Comparison of ENCODE assay signal across 8 cellular contexts in the genomic region with DNA sequence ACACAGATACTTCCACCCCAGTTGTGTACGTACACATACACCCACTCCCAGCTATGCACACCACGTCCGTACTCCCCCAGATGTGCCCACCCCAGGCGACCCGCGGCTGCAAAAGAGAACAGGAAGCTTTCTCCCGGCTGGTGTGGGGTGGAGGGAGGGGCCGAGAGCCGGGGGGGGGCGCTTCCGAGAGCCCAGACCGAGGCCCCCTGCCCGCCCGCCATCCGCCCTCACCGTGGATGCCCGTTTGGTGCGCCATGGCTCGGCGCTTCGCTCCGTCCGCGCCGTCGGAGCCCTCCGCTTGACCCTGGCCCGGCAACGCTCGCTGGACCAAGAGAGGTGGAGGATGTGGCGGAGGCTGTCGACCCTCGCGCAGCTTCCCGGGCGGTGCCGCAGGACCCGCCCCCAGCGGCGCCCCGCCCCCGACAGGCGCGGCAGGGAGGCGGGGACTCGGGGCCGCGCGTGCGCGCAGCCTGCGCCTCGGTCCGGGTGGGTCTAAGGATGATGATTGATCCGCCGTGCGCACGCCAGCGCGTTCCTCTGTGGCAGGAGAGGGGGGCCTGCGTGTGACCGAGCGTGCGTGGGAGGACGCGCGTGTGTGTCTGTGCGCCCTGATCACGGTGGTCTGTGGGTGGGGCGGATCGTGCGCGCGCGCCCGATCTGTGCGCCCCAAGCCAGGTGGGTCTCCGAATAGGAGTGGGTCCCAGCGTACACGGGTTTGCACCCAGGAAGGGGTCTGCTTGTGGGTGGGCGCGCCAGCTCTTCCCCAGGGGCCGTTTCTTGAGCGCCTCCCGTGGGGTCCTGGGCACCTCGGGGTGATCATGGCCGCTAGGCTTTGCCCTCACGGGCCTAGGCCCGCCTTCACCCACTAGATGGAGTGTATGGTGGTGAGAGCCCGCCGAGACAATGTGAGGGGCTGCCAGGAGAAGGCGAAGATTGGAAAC. TPM values are rescaled to one million over a fixed set of nuclear protein-coding genes. Genes with fewer than 3 reads are reported as not detected.
DNase-seq lines count a peak whose midpoint lies in the region; ATAC-seq and TF ChIP-seq lines count a peak whose summit lies in the region.

A gene (minus strand): TSS at position 398 of the 941 bp plus-strand sequence. CDS start 142 bp downstream, at position 256.

- H3K4me3 Mint-ChIP-seq in activated naive CD4-positive, alpha-beta T cell treated with anti-CD3 and anti-CD28 coated beads for 36 hours: peak within 1 kb of the TSS; percentile 92

- H4K20me1 ChIP-seq in DOHH2 (ENCODE audit: control insufficient read depth, insufficient read depth, low read depth, low read length): no peaks in the 10 kb centered on the region; the same call in 1 of the 2 replicates

- H3K4me1 ChIP-seq in DOHH2 (ENCODE audit: control insufficient read depth, low read length) (peaks cover 30% of the 10 kb centered on the region), suprapubic skin (peaks cover 55% of the 10 kb centered on the region)

- peak within 1 kb of the TSS; percentile 55 for H3K27ac ChIP-seq in DOHH2 (ENCODE audit: low read depth, low read length)
- H3K27ac ChIP-seq in suprapubic skin: peak within 1 kb of the TSS; percentile 89

- peak in 1 of 2 donors; percentile 43 for TF ChIP-seq POLR2A in suprapubic skin (IDR thresholded peaks at IDR 0.05)

- peak within 1 kb of the TSS; percentile 98 for H3K27ac Mint-ChIP-seq in activated naive CD4-positive, alpha-beta T cell treated with anti-CD3 and anti-CD28 coated beads for 36 hours

- peak within 1 kb of the TSS; percentile 85 for H3K4me3 ChIP-seq in DOHH2 (ENCODE audit: low read length)
- H3K4me3 ChIP-seq in suprapubic skin: peak within 1 kb of the TSS; percentile 78

- H3K27me3 Mint-ChIP-seq in activated naive CD4-positive, alpha-beta T cell treated with anti-CD3 and anti-CD28 coated beads for 36 hours (ENCODE audit: low read depth): no peaks in the 10 kb centered on the region

- no peaks in the 10 kb centered on the region for H3K9me3 ChIP-seq in DOHH2 (ENCODE audit: control insufficient read depth, insufficient read depth, low read length)
- no peaks in the 10 kb centered on the region for H3K9me3 ChIP-seq in suprapubic skin

- TF ChIP-seq CTCF in DOHH2 (IDR thresholded peaks at IDR 0.05; ENCODE audit: low read depth, low read length, poor library complexity, severe bottlenecking) (peak; percentile 64), suprapubic skin (IDR thresholded peaks at IDR 0.05) (no peak)

- H3K9me3 Mint-ChIP-seq in activated naive CD4-positive, alpha-beta T cell treated with anti-CD3 and anti-CD28 coated beads for 36 hours: peaks cover 9% of the 10 kb centered on the region

- H3K36me3 Mint-ChIP-seq in activated naive CD4-positive, alpha-beta T cell treated with anti-CD3 and anti-CD28 coated beads for 36 hours (ENCODE audit: low read depth): peaks cover 43% of the 10 kb centered on the region

- no peaks in the 10 kb centered on the region for H3K9me2 ChIP-seq in DOHH2 (replicated peaks; ENCODE audit: control insufficient read depth, low read length)

- intact Hi-C loops in activated naive CD4-positive, alpha-beta T cell treated with anti-CD3 and anti-CD28 coated beads for 36 hours (cut with micrococcal nuclease): loop anchor here (1.0 kb wide), 1 partner anchor 41 kb away; a partner anchor contains a TSS

- peaks cover 44% of the 10 kb centered on the region for H3K79me2 ChIP-seq in DOHH2 (ENCODE audit: control insufficient read depth, low read length)

- H3K4me1 Mint-ChIP-seq in activated naive CD4-positive, alpha-beta T cell treated with anti-CD3 and anti-CD28 coated beads for 36 hours (ENCODE audit: low read depth): peaks cover 75% of the 10 kb centered on the region

- peak; percentile 99 for DNase-seq in HuH-7 (ENCODE audit: low spot score)
- peak; percentile 75 for DNase-seq in SK-N-DZ (ENCODE audit: low spot score)
- DNase-seq in activated naive CD4-positive, alpha-beta T cell treated with anti-CD3 and anti-CD28 coated beads for 36 hours: peak; percentile 83
- peak; percentile 96 for DNase-seq in germinal center (ENCODE audit: low spot score)
- peak; percentile 69 for DNase-seq in occipital lobe (lab: John Stamatoyannopoulos, UW)
- peak in 1 of 2 donors; percentile 86 for DNase-seq in suprapubic skin (ENCODE audit: low spot score in 2 of 2)

- H3F3A ChIP-seq in DOHH2 (ENCODE audit: control insufficient read depth, insufficient read depth): no peaks in the 10 kb centered on the region; the same call in 1 of the 2 replicates

- H3K27me3 ChIP-seq in DOHH2 (ENCODE audit: control insufficient read depth, low read length) (no peaks in the 10 kb centered on the region), suprapubic skin (no peaks in the 10 kb centered on the region)

- whole genome bisulfite sequencing in suprapubic skin: under 1% methylated on average over 45 of the region's 92 CpGs

- ATAC-seq in GM21390 (IDR thresholded peaks at IDR 0.05; ENCODE audit: unreplicated experiment): peak; percentile 61

- H3K4me2 ChIP-seq in DOHH2 (ENCODE audit: low read length): peak within 1 kb of the TSS; percentile 99

- CTCF ChIA-PET in activated naive CD4-positive, alpha-beta T cell treated with anti-CD3 and anti-CD28 coated beads for 36 hours (lab: Charles Lee): interaction anchor here (0.7 to 4.2 kb wide), 9 partner anchors 14 to 100 kb away, joined by 3 to 31 read pairs (median 6); a partner anchor contains a TSS

- H3K36me3 ChIP-seq in DOHH2 (ENCODE audit: control insufficient read depth, low read length): peaks cover 15% of the 10 kb centered on the region
- H3K36me3 ChIP-seq in suprapubic skin: peaks cover 8% of the 10 kb centered on the region

- TF ChIP-seq EP300 in suprapubic skin (IDR thresholded peaks at IDR 0.05): no peak

RNA-seq across cellular contexts. Expression of the gene that starts here (rescaled TPM):
- 60.0 and 63.4 TPM in 2 replicates for polyA plus RNA-seq in SK-N-DZ (2014; cell fraction: cytosol; rRNA removed)
- 36.8 and 37.7 TPM in 2 replicates for polyA plus RNA-seq in SK-N-DZ (2014; cell fraction: nucleus; rRNA removed)
- 10 to 100 TPM; 89.1 to 91.3 TPM for total RNA-seq in activated naive CD4-positive, alpha-beta T cell treated with anti-CD3 and anti-CD28 coated beads for 36 hours
- total RNA-seq in occipital lobe: 24.8 TPM
- 10 to 100 TPM; 33.2 to 46.2 (median 42.6) TPM for total RNA-seq in suprapubic skin
